2 cellular contexts compared by ENCODE assay signal in genomic region chr7:135928136-135928535, GRCh38.
A peak's percentile ranks its signal among the peaks of the same experiment; 100 is the strongest.
TF ChIP-seq lines count a peak whose summit lies in the region.

No MANE protein-coding gene starts in this region.

TF ChIP-seq in HEK293, 187 proteins besides CTCF, POLR2A, EP300 and RAD21:
- TF ChIP-seq ZBTB7A (tag by site-specific recombination; IDR thresholded peaks at IDR 0.05; ENCODE audit: low read depth) (no peak), REPIN1 (tag by site-specific recombination; IDR thresholded peaks at IDR 0.05; ENCODE audit: low read depth) (no peak), EGR2 (tag by site-specific recombination; IDR thresholded peaks at IDR 0.05; ENCODE audit: low read depth) (peak; percentile 80), ZFHX2 (tag by site-specific recombination; conservative IDR thresholded peaks at IDR 0.05) (peak; percentile 82), ZNF302 (tag by site-specific recombination; IDR thresholded peaks at IDR 0.05; ENCODE audit: low read depth) (no peak), ZNF707 (tag by site-specific recombination; IDR thresholded peaks at IDR 0.05) (no peak), ZXDB (tag by site-specific recombination; IDR thresholded peaks at IDR 0.05) (no peak)
- TF ChIP-seq, protein P1, sequence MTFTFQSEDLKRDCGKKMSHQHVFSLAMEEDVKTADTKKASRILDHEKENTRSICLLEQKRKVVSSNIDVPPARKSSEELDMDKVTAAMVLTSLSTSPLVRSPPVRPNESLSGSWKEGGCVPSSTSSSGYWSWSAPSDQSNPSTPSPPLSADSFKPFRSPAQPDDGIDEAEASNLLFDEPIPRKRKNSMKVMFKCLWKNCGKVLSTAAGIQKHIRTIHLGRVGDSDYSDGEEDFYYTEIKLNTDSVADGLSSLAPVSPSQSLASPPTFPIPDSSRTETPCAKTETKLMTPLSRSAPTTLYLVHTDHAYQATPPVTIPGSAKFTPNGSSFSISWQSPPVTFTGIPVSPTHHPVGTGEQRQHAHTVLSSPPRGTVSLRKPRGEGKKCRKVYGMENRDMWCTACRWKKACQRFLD (tag by site-specific recombination; IDR thresholded peaks at IDR 0.05), result no peak
- TF ChIP-seq, protein P2, sequence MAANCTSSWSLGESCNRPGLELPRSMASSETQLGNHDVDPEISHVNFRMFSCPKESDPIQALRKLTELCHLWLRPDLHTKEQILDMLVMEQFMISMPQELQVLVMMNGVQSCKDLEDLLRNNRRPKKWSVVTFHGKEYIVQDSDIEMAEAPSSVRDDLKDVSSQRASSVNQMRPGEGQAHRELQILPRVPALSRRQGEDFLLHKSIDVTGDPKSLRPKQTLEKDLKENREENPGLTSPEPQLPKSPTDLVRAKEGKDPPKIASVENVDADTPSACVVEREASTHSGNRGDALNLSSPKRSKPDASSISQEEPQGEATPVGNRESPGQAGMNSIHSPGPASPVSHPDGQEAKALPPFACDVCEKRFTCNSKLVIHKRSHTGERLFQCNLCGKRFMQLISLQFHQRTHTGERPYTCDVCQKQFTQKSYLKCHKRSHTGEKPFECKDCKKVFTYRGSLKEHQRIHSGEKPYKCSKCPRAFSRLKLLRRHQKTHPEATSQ (tag by site-specific recombination; IDR thresholded peaks at IDR 0.05), result no peak
TF ChIP-seq in HEK293: peak in this region for 2.

TF ChIP-seq in H1, 55 proteins besides CTCF, POLR2A, EP300 and RAD21:
- TF ChIP-seq SAP30 (IDR thresholded peaks at IDR 0.05; ENCODE audit: insufficient read depth, insufficient replicate concordance, low read length) (no peak), BCL11A (IDR thresholded peaks at IDR 0.05; ENCODE audit: low read depth in 2 of 2, low read length in 2 of 2) (no peak), POU5F1 (IDR thresholded peaks at IDR 0.05; ENCODE audit: low read depth, low read length) (no peak), RNF2 (IDR thresholded peaks at IDR 0.05; ENCODE audit: borderline replicate concordance, low read depth, low read length, missing control alignments, poor library complexity, severe bottlenecking) (no peak), GTF2F1 (IDR thresholded peaks at IDR 0.05; ENCODE audit: borderline replicate concordance, low read depth, low read length) (no peak), SRF (IDR thresholded peaks at IDR 0.05; ENCODE audit: low read depth, low read length) (no peak), PHF8 (conservative IDR thresholded peaks at IDR 0.05; ENCODE audit: low read depth, low read length) (no peak), SUZ12 (IDR thresholded peaks at IDR 0.05; ENCODE audit: low read length) (no peak), RFX5 (IDR thresholded peaks at IDR 0.05; ENCODE audit: borderline replicate concordance, low read depth, low read length) (no peak), CEBPB (IDR thresholded peaks at IDR 0.05; ENCODE audit: low read depth, low read length) (no peak), SIRT6 (IDR thresholded peaks at IDR 0.05; ENCODE audit: low read length) (no peak), FOSL1 (IDR thresholded peaks at IDR 0.05; ENCODE audit: insufficient read depth, low read depth, low read length) (no peak), CBX5 (IDR thresholded peaks at IDR 0.05; ENCODE audit: low read depth, low read length) (no peak), KDM1A (IDR thresholded peaks at IDR 0.05; ENCODE audit: borderline replicate concordance, low read length) (no peak), TAF7 (optimal IDR thresholded peaks at IDR 0.05; ENCODE audit: borderline replicate concordance, low read depth, low read length) (no peak), YY1 (IDR thresholded peaks at IDR 0.05; ENCODE audit: low read depth, low read length) (no peak), KDM4A (IDR thresholded peaks at IDR 0.05; ENCODE audit: low read depth, low read length, severe bottlenecking) (no peak), CBX8 (IDR thresholded peaks at IDR 0.05; ENCODE audit: borderline replicate concordance, low read depth, low read length) (no peak)
- TF ChIP-seq, protein P3, sequence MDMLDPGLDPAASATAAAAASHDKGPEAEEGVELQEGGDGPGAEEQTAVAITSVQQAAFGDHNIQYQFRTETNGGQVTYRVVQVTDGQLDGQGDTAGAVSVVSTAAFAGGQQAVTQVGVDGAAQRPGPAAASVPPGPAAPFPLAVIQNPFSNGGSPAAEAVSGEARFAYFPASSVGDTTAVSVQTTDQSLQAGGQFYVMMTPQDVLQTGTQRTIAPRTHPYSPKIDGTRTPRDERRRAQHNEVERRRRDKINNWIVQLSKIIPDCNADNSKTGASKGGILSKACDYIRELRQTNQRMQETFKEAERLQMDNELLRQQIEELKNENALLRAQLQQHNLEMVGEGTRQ (IDR thresholded peaks at IDR 0.05; ENCODE audit: low read length), result no peak
- TF ChIP-seq, protein P4, sequence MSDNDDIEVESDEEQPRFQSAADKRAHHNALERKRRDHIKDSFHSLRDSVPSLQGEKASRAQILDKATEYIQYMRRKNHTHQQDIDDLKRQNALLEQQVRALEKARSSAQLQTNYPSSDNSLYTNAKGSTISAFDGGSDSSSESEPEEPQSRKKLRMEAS (IDR thresholded peaks at IDR 0.05), result no peak
